In the genomic region with DNA sequence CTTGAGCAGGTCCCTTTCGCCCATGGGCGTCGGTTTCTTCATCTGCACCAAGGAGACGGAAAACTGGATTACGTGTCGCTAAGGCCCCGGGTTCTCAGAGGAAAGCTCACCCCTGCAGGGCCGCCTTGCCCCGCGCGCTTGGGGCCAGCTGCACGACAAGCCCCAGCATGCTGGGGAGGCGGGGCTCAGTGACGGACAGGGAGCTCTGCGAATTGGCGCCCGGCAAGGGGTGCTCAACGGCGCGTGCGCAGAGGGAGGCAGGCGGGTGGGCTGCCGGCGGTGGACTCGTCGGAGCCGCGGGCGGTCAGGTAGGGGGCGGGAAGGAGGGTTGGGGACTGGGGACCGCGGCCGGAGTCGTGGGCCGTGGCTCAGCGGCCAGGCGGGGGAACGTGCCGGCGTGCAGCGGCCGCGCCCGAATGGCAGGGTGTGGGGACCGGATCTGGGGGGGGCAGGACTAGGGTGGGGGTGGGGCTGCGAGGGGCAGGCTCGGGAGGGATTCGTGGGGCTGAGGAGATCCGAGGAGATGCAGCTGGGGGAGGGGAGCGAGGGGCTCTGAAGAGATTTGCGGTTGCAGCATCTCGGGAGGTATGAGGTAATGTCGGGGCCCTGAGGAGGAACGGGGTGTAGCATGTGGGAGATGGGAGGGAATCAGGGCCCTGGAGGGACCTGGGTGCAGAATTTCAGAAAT, we compare ENCODE assay signal across 8 cellular contexts. TPM values are rescaled to one million over a fixed set of nuclear protein-coding genes. Genes with fewer than 3 reads are reported as not detected.
DNase-seq lines count a peak whose midpoint lies in the region; ATAC-seq, FAIRE-seq and TF ChIP-seq lines count a peak whose summit lies in the region.

TRIM32 (plus strand) TSS at position 232 of the 688 bp plus-strand sequence. CDS start 10,438 bp downstream, outside the sequence.

- no peak for TF ChIP-seq CTCF in psoas muscle (IDR thresholded peaks at IDR 0.05)

- 0 to 1% (median 0%) methylated on average over 52 to 54 of the region's 54 CpGs for WGBS in psoas muscle, 3 donors

- H3K27ac ChIP-seq in psoas muscle: peak within 1 kb of the TSS; percentile 92

- no peaks in the 10 kb centered on the region for H3K27me3 ChIP-seq in psoas muscle (ENCODE audit: insufficient read depth in 3 of 3, low read length in 2 of 3)

- peaks cover 7% of the 10 kb centered on the region for H3K36me3 Mint-ChIP-seq in T-helper 17 cell (ENCODE audit: low read depth)

- ATAC-seq in HG02759 (IDR thresholded peaks at IDR 0.05; ENCODE audit: unreplicated experiment) (peak; percentile 99), T-helper 17 cell (peak; percentile 99), left ventricle myocardium superior (peak; percentile 100), psoas muscle (peak; percentile 99)

- H3K27me3 Mint-ChIP-seq in T-helper 17 cell: no peaks in the 10 kb centered on the region

- H3K4me3 ChIP-seq in psoas muscle: peak within 1 kb of the TSS; percentile 74

- peak; percentile 81 for TF ChIP-seq POLR2A in GM12892 (IDR thresholded peaks at IDR 0.05; ENCODE audit: low read depth, low read length)

- H3K9me3 ChIP-seq in T-helper 17 cell (ENCODE audit: control insufficient read depth, low read length, poor library complexity, severe bottlenecking) (no peaks in the 10 kb centered on the region), psoas muscle (no peaks in the 10 kb centered on the region)

- H3K4me1 ChIP-seq in psoas muscle: peaks cover 38% of the 10 kb centered on the region

- FAIRE-seq in GM12892 (lab: Jason Lieb, UNC): peak; percentile 95

- intact Hi-C loops in left ventricle myocardium superior (cut with micrococcal nuclease): no loop called here
- intact Hi-C loops in psoas muscle (cut with DNase I): no loop called here

- peak within 1 kb of the TSS; percentile 90 for H3K27ac Mint-ChIP-seq in T-helper 17 cell

- peak within 1 kb of the TSS; percentile 98 for H3K4me3 Mint-ChIP-seq in T-helper 17 cell

- H3K36me3 ChIP-seq in psoas muscle (ENCODE audit: insufficient read depth in 1 of 2, low read depth in 1 of 2): no peaks in the 10 kb centered on the region

- H3K4me1 Mint-ChIP-seq in T-helper 17 cell: peaks cover 41% of the 10 kb centered on the region

- peak; percentile 88 for DNase-seq in GM12892 (ENCODE audit: insufficient read length)
- DNase-seq in NCI-H1436 (lab: John Stamatoyannopoulos, UW): peak; percentile 92
- peak; percentile 85 to 95 (median 88) for DNase-seq in T-helper 17 cell
- peak in 55 of 56 donors; percentile 17 to 90 (median 80) for DNase-seq in amygdala (lab: John Stamatoyannopoulos, UW)
- peak; percentile 96 for DNase-seq in left ventricle myocardium superior
- DNase-seq in psoas muscle: peak; percentile 94 to 96
- DNase-seq in ureter (ENCODE audit: low spot score): peak; percentile 94

RNA-seq across cellular contexts. Expression of gene TRIM32, which starts in this region (rescaled TPM):
- polyA plus RNA-seq in GM12892 (2012; ENCODE audit: missing spikeins): 6.3 TPM
- total RNA-seq in T-helper 17 cell: 10 to 100 TPM in 1 of 2 donors, 1 to 10 TPM in 1; 8.6 to 10.8 TPM
- total RNA-seq in left ventricle myocardium superior: 18.0 TPM
- 10 to 100 TPM; 15.3 to 47.4 (median 22.3) TPM for total RNA-seq in psoas muscle
- polyA plus RNA-seq in psoas muscle: 10 to 100 TPM in 1 of 3 donors, 1 to 10 TPM in 2; 6.1 to 11.7 (median 9.0) TPM
- total RNA-seq in ureter: 30.6 TPM

Comparison
In these comparisons a context has a peak if more than half of its experiments do, and no peak if none do; other contexts are left out.
1. Peak in every context shown above with its lines: DNase-seq, ATAC-seq, H3K4me3 ChIP-seq and H3K27ac ChIP-seq.